In genomic region chr10:101561068-101561915, GRCh38 we compare ENCODE assay signal across 19 cellular contexts. TPM values are rescaled to one million over a fixed set of nuclear protein-coding genes. Genes with fewer than 3 reads are reported as not detected.
A peak's percentile ranks its signal among the peaks of the same experiment; 100 is the strongest.
DNase-seq lines count a peak whose midpoint lies in the region; ATAC-seq, FAIRE-seq and TF ChIP-seq lines count a peak whose summit lies in the region.
"Had no signal": no experiment of that assay in that cellular context is flagged by ENCODE, and none has a peak within 500 bp of the region (broad histone marks: within the 10 kb centered on the region; RNA-seq: fewer than 3 reads in every experiment).

No MANE protein-coding gene starts in this region.

- BruUV-seq in K562 (replicated peaks; lab: Mats Ljungman, UMichigan) = no TSS peak

- FAIRE-seq in K562 (lab: Jason Lieb, UNC) = no peak
- FAIRE-seq: frontal cortex, keratinocyte, pancreas had no signal

- no peak for TF ChIP-seq EP300 in K562 (IDR thresholded peaks at IDR 0.05; ENCODE audit: low read length)
- TF ChIP-seq EP300 in sigmoid colon (IDR thresholded peaks at IDR 0.05) = no peak

- no peaks in the 10 kb centered on the region for H4K20me1 ChIP-seq in K562 (replicated peaks; ENCODE audit: control insufficient read depth, insufficient read depth, low read length)

- H3K4me3 ChIP-seq in HEK293 (ENCODE audit: low read depth, low read length) (no peak overlapping the region), K562 (no peak overlapping the region), sigmoid colon (no peak overlapping the region)
- H3K4me3 ChIP-seq: lower lobe of right lung, pancreas had no signal

- 68% methylated on average over 14 of the region's 15 CpGs for WGBS in K562 (ENCODE audit: insufficient coverage, low coverage, missing lambda C conversion rate)
- 80 to 89% methylated on average over 15 of the region's 15 CpGs for WGBS in sigmoid colon, 2 donors

- H3K4me1 ChIP-seq in HEK293 (ENCODE audit: control insufficient read depth, insufficient read depth, low read length) = no peaks in the 10 kb centered on the region
- peaks cover 4 to 19% of the 10 kb centered on the region in 2 experiments; a peak in 4 of 5 replicates for H3K4me1 ChIP-seq in K562 (replicated peaks in 1 of 2; ENCODE audit: control insufficient read depth in 2 of 2, insufficient read depth in 2 of 2, low read length in 2 of 2)
- peaks cover 0 to 7% (median under 1%) of the 10 kb centered on the region in 4 donors for H3K4me1 ChIP-seq in sigmoid colon
- H3K4me1 ChIP-seq: pancreas had no signal

- CTCF ChIA-PET in HEK293 (lab: Yijun Ruan, JAX) = interaction anchor here (0.7 to 1.4 kb wide), 2 partner anchors 9 to 624 kb away, joined by 3 read pairs; no protein-coding TSS in a partner anchor
- CTCF ChIA-PET in K562 (lab: Yijun Ruan, JAX; ENCODE audit: low intra/inter-chr PET ratio) = interaction anchor here (0.7 kb wide), 1 partner anchor 230 kb away, joined by 3 read pairs; no protein-coding TSS in a partner anchor

- no peak overlapping the region for H2AFZ ChIP-seq in K562 (ENCODE audit: low read depth, low read length)

- in situ Hi-C loops in K562 (cut with MboI) = no loop called here

- no peak overlapping the region; a peak in 1 of 4 replicates for H3K9ac ChIP-seq in K562 (ENCODE audit: insufficient read depth in 1 of 2, low read depth in 2 of 2, low read length in 2 of 2)
- H3K9ac ChIP-seq: KMS-11 had no signal

- H3K4me3 Mint-ChIP-seq in activated T-cell treated with anti-CD3 and anti-CD28 coated beads, Interleukin-2, amount 50 U/mL, for 24 hours = no peak overlapping the region
- H3K4me3 Mint-ChIP-seq: activated naive CD8-positive, alpha-beta T cell treated with anti-CD3 and anti-CD28 coated beads for 36 hours; stimulated activated effector memory CD8-positive, alpha-beta T cell treated with anti-CD3 and anti-CD28 coated beads, Interleukin-12 subunit alpha, Interleukin-12 subunit beta, amount 100 ng/mL, for 72 hours had no signal

- H3K27ac Mint-ChIP-seq in activated T-cell treated with anti-CD3 and anti-CD28 coated beads, Interleukin-2, amount 50 U/mL, for 24 hours = peak overlapping the region; percentile 33
- H3K27ac Mint-ChIP-seq: activated naive CD8-positive, alpha-beta T cell treated with anti-CD3 and anti-CD28 coated beads for 36 hours had no signal

- H3K4me2 ChIP-seq in K562 (ENCODE audit: insufficient read depth, low read length) = no peak overlapping the region
- H3K4me2 ChIP-seq: KMS-11 had no signal

- no peak for TF ChIP-seq CTCF in HEK293 (tag by site-specific recombination; IDR thresholded peaks at IDR 0.05)
- no peak for TF ChIP-seq CTCF in K562 (IDR thresholded peaks at IDR 0.05 in 2 of 3, conservative IDR thresholded peaks at IDR 0.05 in 1 of 3; ENCODE audit: insufficient read depth in 2 of 3, low read depth in 1 of 3, low read length in 3 of 3)
- no peak for TF ChIP-seq CTCF in sigmoid colon (IDR thresholded peaks at IDR 0.05)

- H3K36me3 ChIP-seq in HEK293 (ENCODE audit: control insufficient read depth in 2 of 2, insufficient read depth in 1 of 2, low read length in 2 of 2) (no peaks in the 10 kb centered on the region), K562 (ENCODE audit: control insufficient read depth, insufficient read depth, low read length) (no peaks in the 10 kb centered on the region), sigmoid colon (no peaks in the 10 kb centered on the region)
- H3K36me3 ChIP-seq: lower lobe of right lung, pancreas had no signal

- no peaks in the 10 kb centered on the region for H3K9me1 ChIP-seq in K562 (ENCODE audit: control insufficient read depth, insufficient read depth, low read length)

- no peaks in the 10 kb centered on the region for H3K79me2 ChIP-seq in K562 (ENCODE audit: control insufficient read depth, insufficient read depth, low read length)

- H3K27me3 ChIP-seq in K562 (ENCODE audit: control insufficient read depth in 2 of 2, insufficient read depth in 2 of 2, low read length in 2 of 2) = no peaks in the 10 kb centered on the region
- H3K27me3 ChIP-seq in sigmoid colon = peaks cover 11 to 59% (median 40%) of the 10 kb centered on the region in 3 donors

- intact Hi-C loops in K562 (cut with micrococcal nuclease) (no loop called here), sigmoid colon (cut with DNase I) (no loop called here)

- H3K27me3 Mint-ChIP-seq in activated T-cell treated with anti-CD3 and anti-CD28 coated beads, Interleukin-2, amount 50 U/mL, for 24 hours = peaks cover 31% of the 10 kb centered on the region

- no peak for TF ChIP-seq RAD21 in K562 (CRISPR knock-in tag; conservative IDR thresholded peaks at IDR 0.05 in 1 of 2, IDR thresholded peaks at IDR 0.05 in 1 of 2)

- peaks cover 19% of the 10 kb centered on the region for H3K4me1 Mint-ChIP-seq in activated T-cell treated with anti-CD3 and anti-CD28 coated beads, Interleukin-2, amount 50 U/mL, for 24 hours (ENCODE audit: low read depth)

- TF ChIP-seq POLR2A in K562 (conservative IDR thresholded peaks at IDR 0.05) (no peak), sigmoid colon (IDR thresholded peaks at IDR 0.05) (no peak)

- POLR2A ChIA-PET in HEK293 (lab: Yijun Ruan, JAX) (no interaction called here), K562 (lab: Yijun Ruan, JAX) (no interaction called here)

- H3K27ac ChIP-seq in HEK293 (ENCODE audit: extremely low read depth, low read depth, low read length) (no peak overlapping the region), K562 (ENCODE audit: extremely low read depth, low read depth, low read length) (no peak overlapping the region), sigmoid colon (no peak overlapping the region)
- H3K27ac ChIP-seq: KMS-11, lower lobe of right lung, pancreas had no signal

- no peaks in the 10 kb centered on the region for H3K9me3 Mint-ChIP-seq in activated T-cell treated with anti-CD3 and anti-CD28 coated beads, Interleukin-2, amount 50 U/mL, for 24 hours
- H3K9me3 Mint-ChIP-seq: activated naive CD8-positive, alpha-beta T cell treated with anti-CD3 and anti-CD28 coated beads for 36 hours; stimulated activated effector memory CD8-positive, alpha-beta T cell treated with anti-CD3 and anti-CD28 coated beads, Interleukin-12 subunit alpha, Interleukin-12 subunit beta, amount 100 ng/mL, for 72 hours had no signal

- H3K36me3 Mint-ChIP-seq in activated T-cell treated with anti-CD3 and anti-CD28 coated beads, Interleukin-2, amount 50 U/mL, for 24 hours (ENCODE audit: low read depth) = no peaks in the 10 kb centered on the region
- H3K36me3 Mint-ChIP-seq: activated naive CD8-positive, alpha-beta T cell treated with anti-CD3 and anti-CD28 coated beads for 36 hours; stimulated activated effector memory CD8-positive, alpha-beta T cell treated with anti-CD3 and anti-CD28 coated beads, Interleukin-12 subunit alpha, Interleukin-12 subunit beta, amount 100 ng/mL, for 72 hours had no signal

- H3K9me3 ChIP-seq in HEK293 (ENCODE audit: control insufficient read depth, insufficient read depth, low read depth, low read length) (no peaks in the 10 kb centered on the region), K562 (replicated peaks; ENCODE audit: control insufficient read depth, insufficient read depth, low read depth, low read length) (no peaks in the 10 kb centered on the region), sigmoid colon (no peaks in the 10 kb centered on the region)
- H3K9me3 ChIP-seq: lower lobe of right lung, pancreas had no signal

- ATAC-seq in K562 (no peak), HG02588 (IDR thresholded peaks at IDR 0.05; ENCODE audit: unreplicated experiment) (no peak)
- ATAC-seq: esophagus mucosa; lower lobe of right lung; pancreas; Right ventricle myocardium inferior; stimulated activated effector memory CD8-positive, alpha-beta T cell treated with anti-CD3 and anti-CD28 coated beads, Interleukin-12 subunit alpha, Interleukin-12 subunit beta, amount 100 ng/mL, for 72 hours had no signal

- DNase-seq in activated T-cell treated with anti-CD3 and anti-CD28 coated beads, Interleukin-2, amount 50 U/mL, for 24 hours = no peak
- no peak for DNase-seq in activated T-cell treated with anti-CD3 and anti-CD28 coated beads, Interleukin-2, amount 50 U/mL, for 1 hour
- DNase-seq in K562 (ENCODE audit: extremely low read depth in 1 of 4, low spot score in 3 of 4) (no peak), sigmoid colon (peak; percentile 48), nucleus accumbens (lab: John Stamatoyannopoulos, UW) (no peak)
- DNase-seq: activated CD4-positive, alpha-beta T cell treated with anti-CD3 and anti-CD28 coated beads for 4 hours; activated naive CD8-positive, alpha-beta T cell treated with anti-CD3 and anti-CD28 coated beads for 36 hours; effector CD8-positive, alpha-beta T cell; lower lobe of right lung; NCI-H524; pancreas had no signal

RNA-seq across cellular contexts. Expression of gene POLL, which starts 26.8 kb away (rescaled TPM):
- total RNA-seq in K562 (2011; cell fraction: chromatin; rRNA removed; ENCODE audit: low replicate concordance) = 27.0 and 79.5 TPM in 2 replicates
- total RNA-seq in K562 (2011; cell fraction: nucleolus; rRNA removed) = 44.1 and 46.7 TPM in 2 replicates
- total RNA-seq in K562 (2011; cell fraction: nucleoplasm; rRNA removed) = 37.4 and 38.1 TPM in 2 replicates
- total RNA-seq in K562 (2014; rRNA removed) (10.9 and 11.7 TPM in 2 replicates), K562 (2014; rRNA removed; fragmentation: Illumina TruSeq; extraction: Trizol) (5.4 and 6.4 TPM in 2 replicates), K562 (2015; rRNA removed; fragmentation: Illumina TruSeq; extraction: Trizol) (6.9 and 8.4 TPM in 2 replicates), K562 (2021) (16.9 and 18.7 TPM in 2 replicates), sigmoid colon (10 to 100 TPM; 25.3 to 39.6 (median 33.2) TPM)
- polyA plus RNA-seq in K562 (2011; rRNA removed) (13.7 and 21.8 TPM in 2 replicates), K562 (2014; fragmentation: Illumina TruSeq; extraction: Trizol) (13.3 and 14.2 TPM in 2 replicates), K562 (2014; fragmentation: Nextera tagmentation; extraction: Ambion mirVana) (1 to 10 TPM; 1.2 to 2.1 TPM), K562 (2014; rRNA removed) (13.3 and 16.1 TPM in 2 replicates), sigmoid colon (10 to 100 TPM in 2 of 3 donors, 1 to 10 TPM in 1; 9.0 to 29.4 (median 19.2) TPM)
- polyA plus RNA-seq in K562 (2011; cell fraction: cytosol; rRNA removed) = 25.2 and 35.8 TPM in 2 replicates
- polyA plus RNA-seq in K562 (2011; cell fraction: nucleus; rRNA removed) = 60.9 and 95.5 TPM in 2 replicates
- polyA plus RNA-seq in K562 (2012) = 12.9 and 23.2 TPM in 2 replicates
- 15.2 and 18.3 TPM in 2 replicates for polyA minus RNA-seq in K562 (2011; rRNA and poly(A)+ RNA removed)
- polyA minus RNA-seq in K562 (2011; cell fraction: cytosol; rRNA and poly(A)+ RNA removed) = 12.1 and 13.3 TPM in 2 replicates
- 20.1 and 24.3 TPM in 2 replicates for polyA minus RNA-seq in K562 (2011; cell fraction: nucleus; rRNA and poly(A)+ RNA removed)

RNA-seq across cellular contexts. Expression of gene DPCD, which starts 26.8 kb away (rescaled TPM):
- total RNA-seq in K562 (2011; cell fraction: chromatin; rRNA removed; ENCODE audit: low replicate concordance) = 4.7 and 9.8 TPM in 2 replicates
- total RNA-seq in K562 (2011; cell fraction: nucleolus; rRNA removed) = 4.9 and 6.3 TPM in 2 replicates
- 7.3 and 8.6 TPM in 2 replicates for total RNA-seq in K562 (2011; cell fraction: nucleoplasm; rRNA removed)
- 17.2 and 19.6 TPM in 2 replicates for total RNA-seq in K562 (2014; rRNA removed)
- total RNA-seq in K562 (2014; rRNA removed; fragmentation: Illumina TruSeq; extraction: Trizol) = 15.0 and 15.7 TPM in 2 replicates
- 15.5 and 19.4 TPM in 2 replicates for total RNA-seq in K562 (2015; rRNA removed; fragmentation: Illumina TruSeq; extraction: Trizol)
- 10.0 and 12.1 TPM in 2 replicates for total RNA-seq in K562 (2021)
- polyA plus RNA-seq in K562 (2011; rRNA removed) = 35.1 and 44.5 TPM in 2 replicates
- 30.7 and 37.5 TPM in 2 replicates for polyA plus RNA-seq in K562 (2011; cell fraction: cytosol; rRNA removed)
- polyA plus RNA-seq in K562 (2011; cell fraction: nucleus; rRNA removed) = 21.2 and 22.3 TPM in 2 replicates
- 13.9 and 26.4 TPM in 2 replicates for polyA plus RNA-seq in K562 (2012)
- 18.8 and 20.0 TPM in 2 replicates for polyA plus RNA-seq in K562 (2014; fragmentation: Illumina TruSeq; extraction: Trizol)
- polyA plus RNA-seq in K562 (2014; fragmentation: Nextera tagmentation; extraction: Ambion mirVana) = 10 to 100 TPM; 37.6 to 45.2 TPM
- 20.3 and 25.2 TPM in 2 replicates for polyA plus RNA-seq in K562 (2014; rRNA removed)
- polyA minus RNA-seq in K562 (2011; rRNA and poly(A)+ RNA removed) = 19.8 and 20.4 TPM in 2 replicates
- 1.6 and 6.1 TPM in 2 replicates for polyA minus RNA-seq in K562 (2011; cell fraction: cytosol; rRNA and poly(A)+ RNA removed)
- 5.5 and 5.8 TPM in 2 replicates for polyA minus RNA-seq in K562 (2011; cell fraction: nucleus; rRNA and poly(A)+ RNA removed)
- total RNA-seq in sigmoid colon = 10 to 100 TPM; 18.5 to 80.2 (median 40.0) TPM
- 10 to 100 TPM; 13.2 to 25.7 (median 24.9) TPM for polyA plus RNA-seq in sigmoid colon
